1 cellular context compared by ENCODE assay signal in genomic region chr12:125175576-125175975, GRCh38.
TF ChIP-seq lines count a peak whose summit lies in the region.

No MANE protein-coding gene starts in this region.

TF ChIP-seq in K562, 482 proteins besides CTCF, POLR2A, EP300 and RAD21 (continued from another document):
- no peak for TF ChIP-seq E2F4 (CRISPR knock-in tag; IDR thresholded peaks at IDR 0.05; ENCODE audit: low read depth)
TF ChIP-seq in K562: peak in this region for 4.
